ENCODE assay signal across 1 cellular context in the genomic region with DNA sequence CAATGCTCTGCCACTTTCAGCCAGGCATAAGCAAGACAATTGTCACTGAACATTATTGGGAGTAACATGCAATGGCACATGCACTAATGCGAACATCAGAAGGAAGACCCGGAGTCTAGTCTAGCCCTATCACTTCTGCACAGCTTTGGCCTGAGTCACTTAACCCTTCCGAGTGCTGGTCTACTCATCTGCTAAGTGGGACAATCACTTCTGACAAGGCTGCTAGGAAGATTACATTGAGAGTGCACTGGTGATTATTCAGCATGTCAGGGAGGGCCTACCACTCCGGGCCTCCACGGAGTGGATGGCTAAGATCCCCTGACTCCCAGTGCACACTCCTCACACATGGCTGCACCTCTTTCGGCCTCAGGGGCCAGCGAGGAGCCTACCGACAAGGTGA.
TF ChIP-seq lines count a peak whose summit lies in the region.

No MANE protein-coding gene starts in this region.

TF ChIP-seq in IMR-90, 13 proteins besides CTCF, POLR2A, EP300 and RAD21:
- TF ChIP-seq MAZ (IDR thresholded peaks at IDR 0.05; ENCODE audit: borderline replicate concordance, low read depth, low read length) (no peak), CEBPB (IDR thresholded peaks at IDR 0.05; ENCODE audit: low read depth, low read length) (no peak), NFE2L2 (IDR thresholded peaks at IDR 0.05; ENCODE audit: low read depth, low read length) (no peak), ELK1 (IDR thresholded peaks at IDR 0.05; ENCODE audit: borderline replicate concordance, low read depth, low read length) (no peak), MXI1 (IDR thresholded peaks at IDR 0.05; ENCODE audit: borderline replicate concordance, low read depth, low read length) (no peak), CHD1 (IDR thresholded peaks at IDR 0.05; ENCODE audit: low read depth, low read length) (no peak)
- TF ChIP-seq, protein P1, sequence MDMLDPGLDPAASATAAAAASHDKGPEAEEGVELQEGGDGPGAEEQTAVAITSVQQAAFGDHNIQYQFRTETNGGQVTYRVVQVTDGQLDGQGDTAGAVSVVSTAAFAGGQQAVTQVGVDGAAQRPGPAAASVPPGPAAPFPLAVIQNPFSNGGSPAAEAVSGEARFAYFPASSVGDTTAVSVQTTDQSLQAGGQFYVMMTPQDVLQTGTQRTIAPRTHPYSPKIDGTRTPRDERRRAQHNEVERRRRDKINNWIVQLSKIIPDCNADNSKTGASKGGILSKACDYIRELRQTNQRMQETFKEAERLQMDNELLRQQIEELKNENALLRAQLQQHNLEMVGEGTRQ (IDR thresholded peaks at IDR 0.05; ENCODE audit: low read depth, low read length), result no peak
